1 cellular context compared by ENCODE assay signal in genomic region chr20:53939554-53940355, GRCh38.
TF ChIP-seq lines count a peak whose summit lies in the region.

No MANE protein-coding gene starts in this region.

TF ChIP-seq in HepG2, 621 proteins besides CTCF, POLR2A, EP300 and RAD21 (continued from another document):
- TF ChIP-seq MBNL3 (CRISPR knock-in tag; conservative IDR thresholded peaks at IDR 0.05) (no peak), MIER2 (CRISPR knock-in tag; IDR thresholded peaks at IDR 0.05) (no peak), ZNF350 (CRISPR knock-in tag; IDR thresholded peaks at IDR 0.05; ENCODE audit: borderline replicate concordance, low read depth) (0 out of 2 replicates have a peak, but pooled peaks have one; percentile 51), ZFX (CRISPR knock-in tag; IDR thresholded peaks at IDR 0.05; ENCODE audit: low read depth) (peak; percentile 40; the same call in 1 of the 2 replicates), ETV6 (CRISPR knock-in tag; conservative IDR thresholded peaks at IDR 0.05) (no peak), MXI1 (IDR thresholded peaks at IDR 0.05; ENCODE audit: borderline replicate concordance, low read depth, low read length) (peak; percentile 37; the same call in 1 of the 3 replicates), SNRNP70 (IDR thresholded peaks at IDR 0.05; ENCODE audit: low read depth, low read length) (no peak), MAFF (IDR thresholded peaks at IDR 0.05; ENCODE audit: low read depth, low read length) (peak; percentile 38; the same call in 1 of the 2 replicates), RXRA (CRISPR knock-in tag; IDR thresholded peaks at IDR 0.05) (peak; percentile 53; the same call in 1 of the 2 replicates), ZNF749 (CRISPR knock-in tag; IDR thresholded peaks at IDR 0.05; ENCODE audit: borderline replicate concordance) (no peak), ZNF382 (CRISPR knock-in tag; IDR thresholded peaks at IDR 0.05; ENCODE audit: borderline replicate concordance) (no peak), ZNF484 (CRISPR knock-in tag; IDR thresholded peaks at IDR 0.05; ENCODE audit: borderline replicate concordance, low read depth) (no peak), ZKSCAN8 (CRISPR knock-in tag; IDR thresholded peaks at IDR 0.05; ENCODE audit: borderline replicate concordance) (peak; percentile 29; the same call in 1 of the 2 replicates), TERF1 (CRISPR knock-in tag; IDR thresholded peaks at IDR 0.05) (no peak), TGIF2 (CRISPR knock-in tag; IDR thresholded peaks at IDR 0.05) (peak; percentile 90), FOXK1 (CRISPR knock-in tag; IDR thresholded peaks at IDR 0.05; ENCODE audit: borderline replicate concordance, low read depth) (peak; percentile 61; the same call in 1 of the 2 replicates), NPAS2 (CRISPR knock-in tag; IDR thresholded peaks at IDR 0.05; ENCODE audit: borderline replicate concordance) (no peak)
- TF ChIP-seq, protein P1, sequence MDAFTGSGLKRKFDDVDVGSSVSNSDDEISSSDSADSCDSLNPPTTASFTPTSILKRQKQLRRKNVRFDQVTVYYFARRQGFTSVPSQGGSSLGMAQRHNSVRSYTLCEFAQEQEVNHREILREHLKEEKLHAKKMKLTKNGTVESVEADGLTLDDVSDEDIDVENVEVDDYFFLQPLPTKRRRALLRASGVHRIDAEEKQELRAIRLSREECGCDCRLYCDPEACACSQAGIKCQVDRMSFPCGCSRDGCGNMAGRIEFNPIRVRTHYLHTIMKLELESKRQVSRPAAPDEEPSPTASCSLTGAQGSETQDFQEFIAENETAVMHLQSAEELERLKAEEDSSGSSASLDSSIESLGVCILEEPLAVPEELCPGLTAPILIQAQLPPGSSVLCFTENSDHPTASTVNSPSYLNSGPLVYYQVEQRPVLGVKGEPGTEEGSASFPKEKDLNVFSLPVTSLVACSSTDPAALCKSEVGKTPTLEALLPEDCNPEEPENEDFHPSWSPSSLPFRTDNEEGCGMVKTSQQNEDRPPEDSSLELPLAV (CRISPR knock-in tag; conservative IDR thresholded peaks at IDR 0.05; ENCODE audit: low read depth): no peak
